ENCODE assay signal across 21 cellular contexts in the genomic region with DNA sequence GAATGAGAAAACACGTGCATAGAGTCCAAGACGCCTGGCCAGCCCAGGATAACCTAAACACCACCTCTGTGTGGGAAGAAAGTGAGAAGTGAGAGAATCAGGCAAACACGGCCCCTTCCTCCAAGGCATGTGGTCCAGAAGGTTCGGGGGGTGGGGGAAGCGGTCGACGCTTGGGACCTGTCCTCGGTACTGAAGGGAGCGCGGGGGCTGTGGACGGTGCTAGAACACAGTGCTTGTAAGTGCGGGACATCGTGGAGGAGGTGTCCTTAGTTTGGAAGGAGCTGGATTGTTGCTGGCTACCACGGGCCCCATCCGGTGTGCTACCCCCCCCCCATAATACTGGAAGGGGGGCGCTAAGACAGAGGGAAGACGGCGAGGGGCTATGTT. TPM values are rescaled to one million over a fixed set of nuclear protein-coding genes. Genes with fewer than 3 reads are reported as not detected.
DNase-seq lines count a peak whose midpoint lies in the region; ATAC-seq and TF ChIP-seq lines count a peak whose summit lies in the region.
"Had no signal": no experiment of that assay in that cellular context is flagged by ENCODE, and none has a peak within 500 bp of the region (broad histone marks: within the 10 kb centered on the region; RNA-seq: fewer than 3 reads in every experiment).

No MANE protein-coding gene starts in this region.

- POLR2A ChIA-PET in naive thymus-derived CD4-positive, alpha-beta T cell (lab: Charles Lee) = no interaction called here

- intact Hi-C loops in naive thymus-derived CD4-positive, alpha-beta T cell (cut with micrococcal nuclease) = no loop called here

- peaks cover 42% of the 10 kb centered on the region for H3K4me1 Mint-ChIP-seq in nephron
- peaks cover 6 to 18% (median 11%) of the 10 kb centered on the region in 7 donors for H3K4me1 Mint-ChIP-seq in naive thymus-derived CD4-positive, alpha-beta T cell

- H3K27ac Mint-ChIP-seq in nephron = no peak overlapping the region
- peak overlapping the region in 1 of 9 donors; percentile 8 for H3K27ac Mint-ChIP-seq in naive thymus-derived CD4-positive, alpha-beta T cell
- H3K27ac Mint-ChIP-seq: stimulated activated naive CD8-positive, alpha-beta T cell treated with anti-CD3 and anti-CD28 coated beads, Interleukin-15, Interleukin-2, amounts not matched to agents 100 ng/mL and 50 ng/mL, for 24 hours; T-cell had no signal

- no peaks in the 10 kb centered on the region for H3K9me3 Mint-ChIP-seq in nephron
- H3K9me3 Mint-ChIP-seq in naive thymus-derived CD4-positive, alpha-beta T cell = peaks cover 0 to 4% (median 0%) of the 10 kb centered on the region in 11 donors
- H3K9me3 Mint-ChIP-seq: stimulated activated naive CD8-positive, alpha-beta T cell treated with anti-CD3 and anti-CD28 coated beads, Interleukin-15, Interleukin-2, amounts not matched to agents 100 ng/mL and 50 ng/mL, for 24 hours had no signal

- peak overlapping the region; percentile 53 to 72 (median 68) for H3K4me3 Mint-ChIP-seq in nephron
- peak overlapping the region in 2 of 10 donors; percentile 1 to 12 for H3K4me3 Mint-ChIP-seq in naive thymus-derived CD4-positive, alpha-beta T cell
- H3K4me3 Mint-ChIP-seq: stimulated activated naive CD8-positive, alpha-beta T cell treated with anti-CD3 and anti-CD28 coated beads, Interleukin-15, Interleukin-2, amounts not matched to agents 100 ng/mL and 50 ng/mL, for 24 hours had no signal

- no peaks in the 10 kb centered on the region for H3K4me1 ChIP-seq in naive thymus-derived CD4-positive, alpha-beta T cell (ENCODE audit: control insufficient read depth in 2 of 2, insufficient read depth in 2 of 2, low read length in 2 of 2)
- H3K4me1 ChIP-seq: HAP-1 had no signal

- H3K4me3 ChIP-seq in naive thymus-derived CD4-positive, alpha-beta T cell (ENCODE audit: low read length) = no peak overlapping the region
- H3K4me3 ChIP-seq: esophagus muscularis mucosa, HAP-1 had no signal

- H3K27ac ChIP-seq in naive thymus-derived CD4-positive, alpha-beta T cell (ENCODE audit: low read depth, low read length) = no peak overlapping the region
- H3K27ac ChIP-seq: esophagus muscularis mucosa had no signal

- H3K36me3 ChIP-seq in naive thymus-derived CD4-positive, alpha-beta T cell (ENCODE audit: control insufficient read depth in 2 of 3, insufficient read depth in 3 of 3, low read length in 3 of 3) = no peaks in the 10 kb centered on the region
- H3K36me3 ChIP-seq: BE2C, esophagus muscularis mucosa, HAP-1 had no signal

- DNase-seq in ELF-1 (ENCODE audit: low read depth, low spot score) (peak; percentile 72), MV-4-11 (lab: John Stamatoyannopoulos, UW) (peak; percentile 6), erythroblast (lab: John Stamatoyannopoulos, UW) (peak; percentile 6 to 16), COR-L47 (lab: John Stamatoyannopoulos, UW) (no peak), DMS53 treated with DMSO at 0.1 percent for 48 hours (lab: John Stamatoyannopoulos, UW; ENCODE audit: unreplicated experiment) (no peak)
- no peak for DNase-seq in naive thymus-derived CD4-positive, alpha-beta T cell
- no peak for DNase-seq in activated naive CD4-positive, alpha-beta T cell (lab: John Stamatoyannopoulos, UW)
- DNase-seq: activated CD8-positive, alpha-beta memory T cell treated with anti-CD3 and anti-CD28 coated beads, Interleukin-2, amount 50 U/mL, for 48 hours; activated effector memory CD4-positive, alpha-beta T cell treated with Interleukin-2 at 50 U/mL for 16 hours; BE2C; central memory CD4-positive, alpha-beta T cell; Kasumi-1; NCI-H1105 treated with DMSO at 0.1 percent for 48 hours; NCI-H526; posterior cingulate gyrus; T-cell; trophoblast cell had no signal

- no peak for ATAC-seq in naive thymus-derived CD4-positive, alpha-beta T cell
- ATAC-seq: T-cell had no signal

- peaks cover 60% of the 10 kb centered on the region for H3K27me3 Mint-ChIP-seq in nephron (ENCODE audit: low read depth)
- H3K27me3 Mint-ChIP-seq in naive thymus-derived CD4-positive, alpha-beta T cell = peaks cover 50 to 64% (median 60%) of the 10 kb centered on the region in 5 donors

- CTCF ChIA-PET in naive thymus-derived CD4-positive, alpha-beta T cell (lab: Charles Lee) = no interaction called here

- H3K27me3 ChIP-seq in naive thymus-derived CD4-positive, alpha-beta T cell (ENCODE audit: control insufficient read depth in 2 of 2, insufficient read depth in 2 of 2, low read length in 2 of 2) = peaks cover 0 to 5% of the 10 kb centered on the region in 2 donors

- H3K36me3 Mint-ChIP-seq in nephron (ENCODE audit: low read depth) = no peaks in the 10 kb centered on the region
- peaks cover 0 to 8% (median 0%) of the 10 kb centered on the region in 5 donors for H3K36me3 Mint-ChIP-seq in naive thymus-derived CD4-positive, alpha-beta T cell

- no peaks in the 10 kb centered on the region for H3K9me3 ChIP-seq in naive thymus-derived CD4-positive, alpha-beta T cell (ENCODE audit: control insufficient read depth in 2 of 3, low read length in 3 of 3)
- H3K9me3 ChIP-seq: BE2C, esophagus muscularis mucosa had no signal

- TF ChIP-seq POLR2A in erythroblast (IDR thresholded peaks at IDR 0.05; ENCODE audit: low read length) = no peak

- no peak for TF ChIP-seq CTCF in nephron (IDR thresholded peaks at IDR 0.05; ENCODE audit: unreplicated experiment in 3 of 3)

RNA-seq across cellular contexts. Expression of gene VSTM2L, which starts 1.7 kb away (rescaled TPM):
- total RNA-seq in naive thymus-derived CD4-positive, alpha-beta T cell = under 1 TPM in 1 of 5 experiments, not detected in 4; 0.12 TPM
- not detected for polyA plus RNA-seq in naive thymus-derived CD4-positive, alpha-beta T cell
- total RNA-seq: T-cell had no signal

Comparison
In these comparisons a context has a peak if more than half of its experiments do, and no peak if none do; other contexts are left out.
1. DNase-seq: peak in ELF-1 (single experiment), MV-4-11 (single experiment) and erythroblast (2 of 2); none in naive thymus-derived CD4-positive, alpha-beta T cell (0 of 9), COR-L47 (single experiment), activated naive CD4-positive, alpha-beta T cell (0 of 4) and DMS53 treated with DMSO at 0.1 percent for 48 hours (single experiment).